Comparison of ENCODE assay signal across 1 cellular context in genomic region chr3:111769110-111769509, GRCh38.
TF ChIP-seq lines count a peak whose summit lies in the region.

No MANE protein-coding gene starts in this region.

TF ChIP-seq in HepG2, 621 proteins besides CTCF, POLR2A, EP300 and RAD21 (continued from another document and continues in another):
- TF ChIP-seq ZBTB49 (CRISPR knock-in tag; IDR thresholded peaks at IDR 0.05; ENCODE audit: borderline replicate concordance) (no peak), ZNF232 (CRISPR knock-in tag; IDR thresholded peaks at IDR 0.05; ENCODE audit: borderline replicate concordance) (no peak), ZNF263 (CRISPR knock-in tag; IDR thresholded peaks at IDR 0.05) (no peak), HNF4G (IDR thresholded peaks at IDR 0.05; ENCODE audit: borderline replicate concordance, low read depth, low read length) (peak; percentile 52), HNF4G (CRISPR knock-in tag; IDR thresholded peaks at IDR 0.05; ENCODE audit: borderline replicate concordance, low read depth) (no peak), IRF9 (CRISPR knock-in tag; IDR thresholded peaks at IDR 0.05; ENCODE audit: borderline replicate concordance) (no peak), GABPA (IDR thresholded peaks at IDR 0.05; ENCODE audit: low read depth, low read length) (no peak), GABPA (CRISPR knock-in tag; IDR thresholded peaks at IDR 0.05; ENCODE audit: low read depth) (no peak), POGZ (CRISPR knock-in tag; IDR thresholded peaks at IDR 0.05) (peak; percentile 45; the same call in 1 of the 2 replicates), GLI4 (CRISPR knock-in tag; IDR thresholded peaks at IDR 0.05; ENCODE audit: borderline replicate concordance) (no peak), HNF4A (CRISPR knock-in tag; IDR thresholded peaks at IDR 0.05) (peak; percentile 85), ZNF788 (CRISPR knock-in tag; IDR thresholded peaks at IDR 0.05; ENCODE audit: borderline replicate concordance) (no peak), GATAD2A (CRISPR knock-in tag; IDR thresholded peaks at IDR 0.05) (peak; percentile 15; the same call in 1 of the 2 replicates), ZBED4 (CRISPR knock-in tag; IDR thresholded peaks at IDR 0.05; ENCODE audit: borderline replicate concordance) (0 out of 2 replicates have a peak, but pooled peaks have one; percentile 57), KAT8 (CRISPR knock-in tag; IDR thresholded peaks at IDR 0.05) (peak; percentile 32; the same call in 1 of the 2 replicates), TEF (CRISPR knock-in tag; IDR thresholded peaks at IDR 0.05) (0 out of 2 replicates have a peak, but pooled peaks have one; percentile 15), GLMP (CRISPR knock-in tag; IDR thresholded peaks at IDR 0.05; ENCODE audit: borderline replicate concordance) (no peak), PRDM4 (CRISPR knock-in tag; IDR thresholded peaks at IDR 0.05; ENCODE audit: borderline replicate concordance) (no peak), PAXIP1 (CRISPR knock-in tag; conservative IDR thresholded peaks at IDR 0.05) (0 out of 2 replicates have a peak, but pooled peaks have one; percentile 24), PRDM15 (CRISPR knock-in tag; IDR thresholded peaks at IDR 0.05) (no peak), CC2D1A (CRISPR knock-in tag; IDR thresholded peaks at IDR 0.05) (no peak), NCOR1 (IDR thresholded peaks at IDR 0.05; ENCODE audit: borderline replicate concordance, low read length) (peak; percentile 58; the same call in 1 of the 2 replicates), STAT5B (CRISPR knock-in tag; IDR thresholded peaks at IDR 0.05) (no peak), BCL6 (CRISPR knock-in tag; IDR thresholded peaks at IDR 0.05) (0 out of 2 replicates have a peak, but pooled peaks have one; percentile 9), PHF5A (CRISPR knock-in tag; IDR thresholded peaks at IDR 0.05; ENCODE audit: low read depth, unreplicated experiment) (no peak), ZBTB10 (CRISPR knock-in tag; IDR thresholded peaks at IDR 0.05; ENCODE audit: borderline replicate concordance) (no peak), ZNF468 (CRISPR knock-in tag; IDR thresholded peaks at IDR 0.05) (no peak)
